Comparison of ENCODE assay signal across 1 cellular context in genomic region chr22:26463688-26464087, GRCh38.
TF ChIP-seq lines count a peak whose summit lies in the region.

No MANE protein-coding gene starts in this region.

TF ChIP-seq in K562, 482 proteins besides CTCF, POLR2A, EP300 and RAD21:
- TF ChIP-seq RAD51 (IDR thresholded peaks at IDR 0.05; ENCODE audit: borderline replicate concordance, low read depth) (no peak), MYBL2 (IDR thresholded peaks at IDR 0.05; ENCODE audit: low read depth) (no peak), MYBL2 (CRISPR knock-in tag; IDR thresholded peaks at IDR 0.05; ENCODE audit: borderline replicate concordance) (no peak), MCM7 (IDR thresholded peaks at IDR 0.05) (no peak), ZFP1 (CRISPR knock-in tag; IDR thresholded peaks at IDR 0.05) (no peak), MIER1 (IDR thresholded peaks at IDR 0.05; ENCODE audit: low read depth) (no peak), OTX1 (CRISPR knock-in tag; IDR thresholded peaks at IDR 0.05) (no peak), ZBTB8A (IDR thresholded peaks at IDR 0.05; ENCODE audit: partially characterized antibody) (no peak), TFAP4 (CRISPR knock-in tag; IDR thresholded peaks at IDR 0.05; ENCODE audit: borderline replicate concordance) (no peak), RUNX1 (IDR thresholded peaks at IDR 0.05; ENCODE audit: low read depth) (no peak)
